Comparison of ENCODE assay signal across 18 cellular contexts in genomic region chr1:221334082-221334481, GRCh38.
DNase-seq lines count a peak whose midpoint lies in the region; ATAC-seq and TF ChIP-seq lines count a peak whose summit lies in the region.
"Had no signal": no experiment of that assay in that cellular context is flagged by ENCODE, and none has a peak within 500 bp of the region (broad histone marks: within the 10 kb centered on the region; RNA-seq: fewer than 3 reads in every experiment).

No MANE protein-coding gene starts in this region.

- no peak for TF ChIP-seq CTCF in stomach (IDR thresholded peaks at IDR 0.05)

- H3K9me3 Mint-ChIP-seq in stimulated activated naive CD8-positive, alpha-beta T cell treated with anti-CD3 and anti-CD28 coated beads, Interleukin-15, amount 100 ng/mL, for 72 hours: peaks cover 9 to 25% of the 10 kb centered on the region in 2 donors
- H3K9me3 Mint-ChIP-seq in activated naive CD4-positive, alpha-beta T cell treated with anti-CD3 and anti-CD28 coated beads, Interleukin-2, amount 50 U/mL, for 72 hours: peaks cover 9 to 14% of the 10 kb centered on the region in 2 donors

- H3K36me3 Mint-ChIP-seq in activated naive CD4-positive, alpha-beta T cell treated with anti-CD3 and anti-CD28 coated beads, Interleukin-2, amount 50 U/mL, for 72 hours: peaks cover 0 to 7% of the 10 kb centered on the region in 2 donors

- peaks cover 24% of the 10 kb centered on the region for H3K27me3 Mint-ChIP-seq in stimulated activated naive CD8-positive, alpha-beta T cell treated with anti-CD3 and anti-CD28 coated beads, Interleukin-15, amount 100 ng/mL, for 72 hours

- TF ChIP-seq POLR2A in stomach (IDR thresholded peaks at IDR 0.05): no peak

- no peak for TF ChIP-seq EP300 in stomach (IDR thresholded peaks at IDR 0.05)

- no peak overlapping the region for H3K4me3 Mint-ChIP-seq in stimulated activated naive CD8-positive, alpha-beta T cell treated with anti-CD3 and anti-CD28 coated beads, Interleukin-15, amount 100 ng/mL, for 72 hours
- H3K4me3 Mint-ChIP-seq: activated B cell treated with CpG ODN at 0.5 μM for 24 hours; activated T-helper 17 cell treated with anti-CD3 and anti-CD28 coated beads, Interleukin-2, amount 50 U/mL, for 72 hours; immature natural killer cell had no signal

- peaks cover 0 to 33% (median 11%) of the 10 kb centered on the region in 4 donors for H3K9me3 ChIP-seq in stomach

- no peak for ATAC-seq in stimulated activated naive CD8-positive, alpha-beta T cell treated with anti-CD3 and anti-CD28 coated beads, Interleukin-15, amount 100 ng/mL, for 72 hours
- no peak for ATAC-seq in activated naive CD4-positive, alpha-beta T cell treated with anti-CD3 and anti-CD28 coated beads, Interleukin-2, amount 50 U/mL, for 72 hours
- ATAC-seq in HG03139 (IDR thresholded peaks at IDR 0.05; ENCODE audit: unreplicated experiment): no peak
- ATAC-seq: activated T-helper 17 cell treated with anti-CD3 and anti-CD28 coated beads, Interleukin-2, amount 50 U/mL, for 72 hours had no signal

- intact Hi-C loops in stomach (cut with DNase I; ENCODE audit: low total_unique reads): no loop called here

- DNase-seq in NCI-H226: peak; percentile 10
- DNase-seq in amniotic epithelial cell (ENCODE audit: low read depth): peak; percentile 41
- DNase-seq in iris pigment epithelial cell (ENCODE audit: low read depth): peak; percentile 22
- DNase-seq in stomach: no peak
- no peak for DNase-seq in stimulated activated naive CD8-positive, alpha-beta T cell treated with anti-CD3 and anti-CD28 coated beads, Interleukin-15, amount 100 ng/mL, for 72 hours
- DNase-seq in activated naive CD4-positive, alpha-beta T cell treated with anti-CD3 and anti-CD28 coated beads, Interleukin-2, amount 50 U/mL, for 72 hours (ENCODE audit: low spot score in 2 of 2): no peak
- no peak for DNase-seq in NCI-H446 treated with DMSO at 0.1 percent for 48 hours (lab: John Stamatoyannopoulos, UW)
- DNase-seq: activated B cell treated with CpG ODN at 0.5 μM for 24 hours, adrenal gland, glutamatergic neuron, immature natural killer cell, Karpas-422, NCI-H1105 treated with DMSO at 0.1 percent for 48 hours, NCI-H2171, NCI-H82, RPMI8226 had no signal

- no peak overlapping the region for H3K4me3 ChIP-seq in stomach
- H3K4me3 ChIP-seq: adrenal gland had no signal

- H3K27ac Mint-ChIP-seq in stimulated activated naive CD8-positive, alpha-beta T cell treated with anti-CD3 and anti-CD28 coated beads, Interleukin-15, amount 100 ng/mL, for 72 hours: no peak overlapping the region
- H3K27ac Mint-ChIP-seq in activated naive CD4-positive, alpha-beta T cell treated with anti-CD3 and anti-CD28 coated beads, Interleukin-2, amount 50 U/mL, for 72 hours: no peak overlapping the region
- H3K27ac Mint-ChIP-seq: activated B cell treated with CpG ODN at 0.5 μM for 24 hours; activated T-helper 17 cell treated with anti-CD3 and anti-CD28 coated beads, Interleukin-2, amount 50 U/mL, for 72 hours; immature natural killer cell had no signal

- H3K27me3 ChIP-seq in stomach: no peaks in the 10 kb centered on the region

- WGBS in stomach, 5 donors: 8 to 41% (median 18%) methylated on average over 2 of the region's 2 CpGs

- no peaks in the 10 kb centered on the region for H3K36me3 ChIP-seq in stomach
- H3K36me3 ChIP-seq: adrenal gland had no signal

- H3K27ac ChIP-seq in stomach: peak overlapping the region in 4 of 5 donors; percentile 46 to 70 (median 50)

- H3K4me1 Mint-ChIP-seq in stimulated activated naive CD8-positive, alpha-beta T cell treated with anti-CD3 and anti-CD28 coated beads, Interleukin-15, amount 100 ng/mL, for 72 hours: peaks cover 8% of the 10 kb centered on the region
- H3K4me1 Mint-ChIP-seq: activated B cell treated with CpG ODN at 0.5 μM for 24 hours; activated T-helper 17 cell treated with anti-CD3 and anti-CD28 coated beads, Interleukin-2, amount 50 U/mL, for 72 hours; immature natural killer cell had no signal

- peaks cover 0 to 27% (median 4%) of the 10 kb centered on the region in 4 donors for H3K4me1 ChIP-seq in stomach

Comparison
In these comparisons a context has a peak if more than half of its experiments do, and no peak if none do; other contexts are left out.
1. DNase-seq: peak in NCI-H226 (single experiment), amniotic epithelial cell (single experiment) and iris pigment epithelial cell (single experiment); none in stomach (single experiment), stimulated activated naive CD8-positive, alpha-beta T cell treated with anti-CD3 and anti-CD28 coated beads, Interleukin-15, amount 100 ng/mL, for 72 hours (0 of 2), activated naive CD4-positive, alpha-beta T cell treated with anti-CD3 and anti-CD28 coated beads, Interleukin-2, amount 50 U/mL, for 72 hours (0 of 2) and NCI-H446 treated with DMSO at 0.1 percent for 48 hours (single experiment).